ENCODE assay signal across 9 cellular contexts in the genomic region with DNA sequence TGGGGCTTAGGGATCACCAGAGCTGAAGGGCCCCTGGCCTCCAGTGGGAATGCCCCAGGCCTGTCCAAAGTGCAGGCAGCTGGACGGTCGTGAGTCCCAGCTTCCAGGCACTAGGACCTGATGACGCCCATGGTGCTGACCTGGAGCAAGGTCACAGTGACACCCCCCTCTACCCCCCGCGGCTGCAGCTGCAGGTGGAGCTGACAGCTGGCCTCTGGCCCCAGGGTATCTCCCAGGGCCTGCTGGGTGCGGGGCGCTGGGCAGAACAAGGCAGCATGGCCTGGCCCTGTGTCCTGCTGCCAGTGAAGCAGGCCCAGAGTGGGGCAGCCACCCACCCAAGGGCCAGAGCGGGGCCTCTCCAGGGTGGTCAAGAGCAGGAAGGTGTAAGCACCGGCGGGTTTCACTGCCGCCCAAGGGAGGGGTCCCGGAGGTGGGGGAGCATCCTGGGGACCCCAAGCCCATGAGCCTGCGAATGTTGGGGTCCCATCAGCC. TPM values are rescaled to one million over a fixed set of nuclear protein-coding genes. Genes with fewer than 3 reads are reported as not detected.
DNase-seq lines count a peak whose midpoint lies in the region; ATAC-seq lines count a peak whose summit lies in the region.
"Had no signal": no experiment of that assay in that cellular context is flagged by ENCODE, and none has a peak within 500 bp of the region (broad histone marks: within the 10 kb centered on the region; RNA-seq: fewer than 3 reads in every experiment).

No MANE protein-coding gene starts in this region.

- H3K9ac ChIP-seq in iPS-15b (ENCODE audit: low read depth, low read length) (peak overlapping the region; percentile 65), subcutaneous abdominal adipose tissue (ENCODE audit: low read length in 5 of 5) (peak overlapping the region; percentile 63 to 92 (median 80))

- H3K27me3 ChIP-seq in iPS-15b (ENCODE audit: control insufficient read depth, insufficient read depth, low read length) (no peaks in the 10 kb centered on the region), subcutaneous abdominal adipose tissue (ENCODE audit: control insufficient read depth in 5 of 5, insufficient read depth in 4 of 5, low read length in 5 of 5) (no peaks in the 10 kb centered on the region)

- H3K36me3 ChIP-seq in iPS-15b (ENCODE audit: control insufficient read depth, insufficient read depth, low read length) (peaks cover 15% of the 10 kb centered on the region), subcutaneous abdominal adipose tissue (ENCODE audit: control insufficient read depth in 5 of 5, insufficient read depth in 5 of 5, low read length in 5 of 5) (peaks cover 0 to 38% (median 15%) of the 10 kb centered on the region in 5 donors)

- H3K4me1 ChIP-seq in iPS-15b (ENCODE audit: control insufficient read depth, insufficient read depth, low read length), result peaks cover 7% of the 10 kb centered on the region
- H3K4me1 ChIP-seq in subcutaneous abdominal adipose tissue (ENCODE audit: control insufficient read depth in 5 of 5, insufficient read depth in 5 of 5, low read length in 5 of 5), result peaks cover 3 to 70% (median 62%) of the 10 kb centered on the region in 5 donors

- H3K9me3 ChIP-seq in iPS-15b (ENCODE audit: control insufficient read depth, insufficient read depth, low read length) (no peaks in the 10 kb centered on the region), subcutaneous abdominal adipose tissue (ENCODE audit: control insufficient read depth in 5 of 5, low read length in 5 of 5) (no peaks in the 10 kb centered on the region)

- H3K27me3 Mint-ChIP-seq in activated CD8-positive, alpha-beta T cell treated with anti-CD3 and anti-CD28 coated beads, Interleukin-2, amount 10 ng/mL, durations not matched to agents 7 days and 5 days (ENCODE audit: low read depth), result no peaks in the 10 kb centered on the region

- peaks cover 38% of the 10 kb centered on the region for H3K4me1 Mint-ChIP-seq in activated CD8-positive, alpha-beta T cell treated with anti-CD3 and anti-CD28 coated beads, Interleukin-2, amount 10 ng/mL, durations not matched to agents 7 days and 5 days (ENCODE audit: low read depth)

- CTCF ChIA-PET in activated CD8-positive, alpha-beta T cell treated with anti-CD3 and anti-CD28 coated beads, Interleukin-2, amount 10 ng/mL, durations not matched to agents 7 days and 5 days (lab: Charles Lee), result interaction anchor here (1.3 kb wide), 1 partner anchor 168 kb away, joined by 3 read pairs; no protein-coding TSS in a partner anchor

- H3K9me3 Mint-ChIP-seq in activated CD8-positive, alpha-beta T cell treated with anti-CD3 and anti-CD28 coated beads, Interleukin-2, amount 10 ng/mL, durations not matched to agents 7 days and 5 days (ENCODE audit: insufficient read depth), result no peaks in the 10 kb centered on the region

- peak overlapping the region; percentile 49 for H3K27ac Mint-ChIP-seq in activated CD8-positive, alpha-beta T cell treated with anti-CD3 and anti-CD28 coated beads, Interleukin-2, amount 10 ng/mL, durations not matched to agents 7 days and 5 days

- peak in 2 of 3 experiments; percentile 31 to 63 for DNase-seq in NCI-H1417 (lab: John Stamatoyannopoulos, UW)
- no peak for DNase-seq in NCI-H1417 treated with DMSO at 0.1 percent for 48 hours (lab: John Stamatoyannopoulos, UW)
- no peak for DNase-seq in activated CD8-positive, alpha-beta T cell treated with anti-CD3 and anti-CD28 coated beads, Interleukin-2, amount 10 ng/mL, durations not matched to agents 7 days and 5 days
- DNase-seq in H4 (ENCODE audit: low spot score), result no peak
- DNase-seq in SK-N-DZ (ENCODE audit: low spot score), result no peak
- DNase-seq: NCI-H510A had no signal

- peak overlapping the region; percentile 83 for H3K27ac ChIP-seq in subcutaneous abdominal adipose tissue (ENCODE audit: low read depth, low read length)

- peaks cover 26% of the 10 kb centered on the region for H3K36me3 Mint-ChIP-seq in activated CD8-positive, alpha-beta T cell treated with anti-CD3 and anti-CD28 coated beads, Interleukin-2, amount 10 ng/mL, durations not matched to agents 7 days and 5 days (ENCODE audit: low read depth)

- POLR2A ChIA-PET in activated CD8-positive, alpha-beta T cell treated with anti-CD3 and anti-CD28 coated beads, Interleukin-2, amount 10 ng/mL, durations not matched to agents 7 days and 5 days (lab: Charles Lee), result interaction anchor here (1.1 kb wide), 1 partner anchor 8 kb away, joined by 3 read pairs; no protein-coding TSS in a partner anchor

- H3K4me3 ChIP-seq in iPS-15b (ENCODE audit: low read depth, low read length) (peak overlapping the region; percentile 50), subcutaneous abdominal adipose tissue (ENCODE audit: low read depth in 1 of 5, low read length in 5 of 5) (peak overlapping the region in 4 of 5 donors; percentile 72 to 85 (median 79))

- H3K4me3 Mint-ChIP-seq in activated CD8-positive, alpha-beta T cell treated with anti-CD3 and anti-CD28 coated beads, Interleukin-2, amount 10 ng/mL, durations not matched to agents 7 days and 5 days, result peak overlapping the region; percentile 91

- no peak for ATAC-seq in activated CD8-positive, alpha-beta T cell treated with anti-CD3 and anti-CD28 coated beads, Interleukin-2, amount 10 ng/mL, durations not matched to agents 7 days and 5 days
- no peak for ATAC-seq in HG03439 (IDR thresholded peaks at IDR 0.05; ENCODE audit: unreplicated experiment)

RNA-seq across cellular contexts. Expression of a gene that starts 0.6 kb away (rescaled TPM):
- 100 to 1,000 TPM; 238 to 263 TPM for total RNA-seq in activated CD8-positive, alpha-beta T cell treated with anti-CD3 and anti-CD28 coated beads, Interleukin-2, amount 10 ng/mL, durations not matched to agents 7 days and 5 days
- total RNA-seq in H4 (2014; rRNA removed; shearing (Covaris generic)), result 12.5 and 13.1 TPM in 2 replicates
- polyA plus RNA-seq in SK-N-DZ (2014; cell fraction: cytosol; rRNA removed), result 25.9 and 34.5 TPM in 2 replicates
- 992 and 1,068 TPM in 2 replicates for polyA plus RNA-seq in SK-N-DZ (2014; cell fraction: nucleus; rRNA removed)

RNA-seq across cellular contexts. Expression of a gene that starts 7.8 kb away (rescaled TPM):
- total RNA-seq in activated CD8-positive, alpha-beta T cell treated with anti-CD3 and anti-CD28 coated beads, Interleukin-2, amount 10 ng/mL, durations not matched to agents 7 days and 5 days, result 100 to 1,000 TPM; 146 to 163 TPM
- 138 and 167 TPM in 2 replicates for total RNA-seq in H4 (2014; rRNA removed; shearing (Covaris generic))
- 239 and 267 TPM in 2 replicates for polyA plus RNA-seq in SK-N-DZ (2014; cell fraction: cytosol; rRNA removed)
- polyA plus RNA-seq in SK-N-DZ (2014; cell fraction: nucleus; rRNA removed), result 236 and 267 TPM in 2 replicates

RNA-seq across cellular contexts. Expression of a gene that starts 28.1 kb away (rescaled TPM):
- not detected for total RNA-seq in activated CD8-positive, alpha-beta T cell treated with anti-CD3 and anti-CD28 coated beads, Interleukin-2, amount 10 ng/mL, durations not matched to agents 7 days and 5 days
- total RNA-seq in H4 (2014; rRNA removed; shearing (Covaris generic)), result 17.0 and 19.9 TPM in 2 replicates
- 0.77 and 1.3 TPM in 2 replicates for polyA plus RNA-seq in SK-N-DZ (2014; cell fraction: cytosol; rRNA removed)
- polyA plus RNA-seq in SK-N-DZ (2014; cell fraction: nucleus; rRNA removed), result 1.1 TPM in 2 replicates

RNA-seq across cellular contexts. Expression of a gene that starts 34.4 kb away (rescaled TPM):
- total RNA-seq in activated CD8-positive, alpha-beta T cell treated with anti-CD3 and anti-CD28 coated beads, Interleukin-2, amount 10 ng/mL, durations not matched to agents 7 days and 5 days, result 10 to 100 TPM; 27.8 to 29.8 TPM
- 28.0 and 28.7 TPM in 2 replicates for total RNA-seq in H4 (2014; rRNA removed; shearing (Covaris generic))
- 1.2 and 4.6 TPM in 2 replicates for polyA plus RNA-seq in SK-N-DZ (2014; cell fraction: cytosol; rRNA removed)
- 0.55 and 5.1 TPM in 2 replicates for polyA plus RNA-seq in SK-N-DZ (2014; cell fraction: nucleus; rRNA removed)

Comparison
In these comparisons a context has a peak if more than half of its experiments do, and no peak if none do; other contexts are left out.
1. DNase-seq: peak in NCI-H1417 (2 of 3); none in NCI-H1417 treated with DMSO at 0.1 percent for 48 hours (single experiment), activated CD8-positive, alpha-beta T cell treated with anti-CD3 and anti-CD28 coated beads, Interleukin-2, amount 10 ng/mL, durations not matched to agents 7 days and 5 days (single experiment), H4 (single experiment) and SK-N-DZ (single experiment).
2. RNA of a gene that starts 0.6 kb away (total RNA-seq): 238 to 263 TPM in activated CD8-positive, alpha-beta T cell treated with anti-CD3 and anti-CD28 coated beads, Interleukin-2, amount 10 ng/mL, durations not matched to agents 7 days and 5 days; 12.5 to 13.1 TPM in H4; every median in the first group is over 10 times any median in the second.
3. RNA of a gene that starts 28.1 kb away (total RNA-seq): 17.0 to 19.9 TPM in H4; not detected in activated CD8-positive, alpha-beta T cell treated with anti-CD3 and anti-CD28 coated beads, Interleukin-2, amount 10 ng/mL, durations not matched to agents 7 days and 5 days; every median in the first group is over 10 times any median in the second.